37 cellular contexts compared by ENCODE assay signal in the genomic region with DNA sequence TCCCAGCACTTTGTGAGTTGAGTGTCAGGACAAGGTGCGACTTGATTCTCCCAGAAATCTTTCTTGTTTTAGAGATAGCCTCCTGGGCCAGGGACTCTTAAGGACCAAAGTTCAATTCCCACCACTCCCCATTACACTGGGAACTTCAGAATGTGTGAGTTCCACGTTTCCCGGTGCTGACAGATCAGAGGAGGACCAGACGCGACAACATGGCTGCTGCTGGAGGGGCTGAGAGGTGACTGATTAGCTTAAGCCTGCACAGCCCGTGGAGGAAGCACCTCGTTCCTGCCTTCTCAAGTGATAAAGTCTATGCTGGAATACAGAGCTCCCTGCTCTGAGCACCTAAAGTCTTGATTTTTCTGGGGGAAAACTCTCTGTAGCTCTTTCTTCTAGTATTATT.
"Had no signal": no experiment of that assay in that cellular context is flagged by ENCODE, and none has a peak within 500 bp of the region (broad histone marks: within the 10 kb centered on the region; RNA-seq: fewer than 3 reads in every experiment).

No MANE protein-coding gene starts in this region.

- H3K27ac Mint-ChIP-seq: activated naive CD4-positive, alpha-beta T cell treated with anti-CD3 and anti-CD28 coated beads for 36 hours; activated naive CD4-positive, alpha-beta T cell treated with anti-CD3 and anti-CD28 coated beads, Interleukin-2, amount 10 ng/mL, durations not matched to agents 7 days and 5 days; activated naive CD4-positive, alpha-beta T cell treated with anti-CD3 and anti-CD28 coated beads, Interleukin-2, amount 50 U/mL, for 24 hours; activated naive CD4-positive, alpha-beta T cell treated with anti-CD3 and anti-CD28 coated beads, Interleukin-2, amount 50 U/mL, for 72 hours; activated naive CD8-positive, alpha-beta T cell; activated naive CD8-positive, alpha-beta T cell treated with anti-CD3 and anti-CD28 coated beads for 36 hours; activated naive CD8-positive, alpha-beta T cell treated with anti-CD3 and anti-CD28 coated beads, Interleukin-2, amount 10 ng/mL, durations not matched to agents 7 days and 5 days; activated naive CD8-positive, alpha-beta T cell treated with anti-CD3 and anti-CD28 coated beads, Interleukin-2, amount 50 U/mL, for 24 hours; activated T-cell treated with anti-CD3 and anti-CD28 coated beads, Interleukin-2, amount 50 U/mL, for 24 hours; activated T-cell treated with anti-CD3 and anti-CD28 coated beads, Interleukin-2, amount 50 U/mL, for 72 hours; activated T-helper 1 cell treated with anti-CD3 and anti-CD28 coated beads, Interleukin-12 subunit alpha, Interleukin-12 subunit beta, Interleukin-2, Interleukin-4 antibody, amounts not matched to agents 30 ng/mL and 10 ng/mL and 1 ng/mL, durations not matched to agents 14 hours and 24 hours and 36 hours; activated T-helper 17 cell treated with anti-CD3 and anti-CD28 coated beads, Interleukin-2, amount 50 U/mL, for 72 hours; activated T-helper 2 cell treated with anti-CD3 and anti-CD28 coated beads, Interferon-gamma antibody, Interleukin-2, Interleukin-4, amounts not matched to agents 10 μg/mL and 5 μg/mL and 100 μg/mL, durations not matched to agents 14 hours and 24 hours and 36 hours; brain had no signal

- H3K36me3 Mint-ChIP-seq: activated naive CD4-positive, alpha-beta T cell treated with anti-CD3 and anti-CD28 coated beads, Interleukin-2, amount 10 ng/mL, durations not matched to agents 7 days and 5 days; activated naive CD4-positive, alpha-beta T cell treated with anti-CD3 and anti-CD28 coated beads, Interleukin-2, amount 50 U/mL, for 24 hours; activated naive CD4-positive, alpha-beta T cell treated with anti-CD3 and anti-CD28 coated beads, Interleukin-2, amount 50 U/mL, for 72 hours; activated naive CD8-positive, alpha-beta T cell; activated naive CD8-positive, alpha-beta T cell treated with anti-CD3 and anti-CD28 coated beads for 36 hours; activated naive CD8-positive, alpha-beta T cell treated with anti-CD3 and anti-CD28 coated beads, Interleukin-2, amount 10 ng/mL, durations not matched to agents 7 days and 5 days; brain had no signal

- H3K27me3 Mint-ChIP-seq: activated naive CD4-positive, alpha-beta T cell treated with anti-CD3 and anti-CD28 coated beads, Interleukin-2, amount 10 ng/mL, durations not matched to agents 7 days and 5 days; activated naive CD8-positive, alpha-beta T cell; activated naive CD8-positive, alpha-beta T cell treated with anti-CD3 and anti-CD28 coated beads, Interleukin-2, amount 10 ng/mL, durations not matched to agents 7 days and 5 days; activated naive CD8-positive, alpha-beta T cell treated with anti-CD3 and anti-CD28 coated beads, Interleukin-2, amount 50 U/mL, for 24 hours; activated T-cell treated with anti-CD3 and anti-CD28 coated beads, Interleukin-2, amount 50 U/mL, for 24 hours; activated T-helper 17 cell treated with anti-CD3 and anti-CD28 coated beads, Interleukin-2, amount 50 U/mL, for 72 hours; brain; central memory CD8-positive, alpha-beta T cell had no signal

- H3K4me1 Mint-ChIP-seq: activated naive CD4-positive, alpha-beta T cell treated with anti-CD3 and anti-CD28 coated beads, Interleukin-2, amount 10 ng/mL, durations not matched to agents 7 days and 5 days; activated naive CD4-positive, alpha-beta T cell treated with anti-CD3 and anti-CD28 coated beads, Interleukin-2, amount 50 U/mL, for 24 hours; activated naive CD8-positive, alpha-beta T cell treated with anti-CD3 and anti-CD28 coated beads for 36 hours; activated naive CD8-positive, alpha-beta T cell treated with anti-CD3 and anti-CD28 coated beads, Interleukin-2, amount 10 ng/mL, durations not matched to agents 7 days and 5 days; activated T-helper 17 cell treated with anti-CD3 and anti-CD28 coated beads, Interleukin-2, amount 50 U/mL, for 72 hours; brain; central memory CD8-positive, alpha-beta T cell had no signal

- H3K9me3 ChIP-seq: adrenal gland, ascending aorta, body of pancreas, breast epithelium had no signal

- DNase-seq: activated effector memory CD4-positive, alpha-beta T cell treated with anti-CD3 and anti-CD28 coated beads, Interleukin-2, amount 50 U/mL, for 16 hours; activated effector memory CD4-positive, alpha-beta T cell treated with Interleukin-2 at 50 U/mL for 16 hours; activated gamma-delta T cell; activated gamma-delta T cell treated with Interleukin-2 at 50 U/mL for 16 hours; activated naive CD4-positive, alpha-beta T cell; activated naive CD4-positive, alpha-beta T cell treated with anti-CD3 and anti-CD28 coated beads for 36 hours; activated naive CD4-positive, alpha-beta T cell treated with anti-CD3 and anti-CD28 coated beads, Interleukin-2, amount 10 ng/mL, durations not matched to agents 7 days and 5 days; activated naive CD4-positive, alpha-beta T cell treated with anti-CD3 and anti-CD28 coated beads, Interleukin-2, amount 50 U/mL, for 16 hours; activated naive CD4-positive, alpha-beta T cell treated with Interleukin-2 at 50 U/mL for 16 hours; activated naive CD8-positive, alpha-beta T cell treated with anti-CD3 and anti-CD28 coated beads for 36 hours; activated naive CD8-positive, alpha-beta T cell treated with anti-CD3 and anti-CD28 coated beads, Interleukin-2, amount 10 ng/mL, durations not matched to agents 7 days and 5 days; activated naive CD8-positive, alpha-beta T cell treated with anti-CD3 and anti-CD28 coated beads, Interleukin-2, amount 50 U/mL, for 24 hours; activated T-cell treated with anti-CD3 and anti-CD28 coated beads, Interleukin-2, amount 50 U/mL, for 1 hour; activated T-cell treated with anti-CD3 and anti-CD28 coated beads, Interleukin-2, amount 50 U/mL, for 24 hours; activated T-cell treated with anti-CD3 and anti-CD28 coated beads, Interleukin-2, amount 50 U/mL, for 4 hours; activated T-cell treated with anti-CD3 and anti-CD28 coated beads, Interleukin-2, amount 50 U/mL, for 48 hours; activated T-cell treated with anti-CD3 and anti-CD28 coated beads, Interleukin-2, amount 50 U/mL, for 72 hours; adrenal gland; amniotic stem cell; amygdala; anterior cingulate cortex; aorta; body of pancreas; brain microvascular endothelial cell; caudate nucleus; central memory CD4-positive, alpha-beta T cell; cerebellar nuclear complex had no signal

- ATAC-seq: activated naive CD4-positive, alpha-beta T cell treated with anti-CD3 and anti-CD28 coated beads, Interleukin-2, amount 50 U/mL, for 72 hours; activated naive CD8-positive, alpha-beta T cell treated with anti-CD3 and anti-CD28 coated beads, Interleukin-2, amount 50 U/mL, for 24 hours; activated T-cell treated with anti-CD3 and anti-CD28 coated beads, Interleukin-2, amount 50 U/mL, for 4 hours; activated T-cell treated with anti-CD3 and anti-CD28 coated beads, Interleukin-2, amount 50 U/mL, for 72 hours; activated T-helper 17 cell treated with anti-CD3 and anti-CD28 coated beads, Interleukin-2, amount 50 U/mL, for 72 hours; body of pancreas had no signal

- H3K4me3 Mint-ChIP-seq: activated naive CD4-positive, alpha-beta T cell treated with anti-CD3 and anti-CD28 coated beads for 36 hours; activated naive CD4-positive, alpha-beta T cell treated with anti-CD3 and anti-CD28 coated beads, Interleukin-2, amount 10 ng/mL, durations not matched to agents 7 days and 5 days; activated naive CD4-positive, alpha-beta T cell treated with anti-CD3 and anti-CD28 coated beads, Interleukin-2, amount 50 U/mL, for 24 hours; activated naive CD8-positive, alpha-beta T cell; activated naive CD8-positive, alpha-beta T cell treated with anti-CD3 and anti-CD28 coated beads for 36 hours; activated naive CD8-positive, alpha-beta T cell treated with anti-CD3 and anti-CD28 coated beads, Interleukin-2, amount 10 ng/mL, durations not matched to agents 7 days and 5 days; activated naive CD8-positive, alpha-beta T cell treated with anti-CD3 and anti-CD28 coated beads, Interleukin-2, amount 50 U/mL, for 24 hours; activated T-cell treated with anti-CD3 and anti-CD28 coated beads, Interleukin-2, amount 50 U/mL, for 24 hours; activated T-cell treated with anti-CD3 and anti-CD28 coated beads, Interleukin-2, amount 50 U/mL, for 4 hours; activated T-cell treated with anti-CD3 and anti-CD28 coated beads, Interleukin-2, amount 50 U/mL, for 72 hours; activated T-helper 1 cell treated with anti-CD3 and anti-CD28 coated beads, Interleukin-12 subunit alpha, Interleukin-12 subunit beta, Interleukin-2, Interleukin-4 antibody, amounts not matched to agents 30 ng/mL and 10 ng/mL and 1 ng/mL, durations not matched to agents 14 hours and 24 hours and 36 hours; activated T-helper 17 cell treated with anti-CD3 and anti-CD28 coated beads, Interleukin-2, amount 50 U/mL, for 72 hours; brain; central memory CD8-positive, alpha-beta T cell had no signal

- H3K9me3 Mint-ChIP-seq: activated naive CD4-positive, alpha-beta T cell treated with anti-CD3 and anti-CD28 coated beads, Interleukin-2, amount 10 ng/mL, durations not matched to agents 7 days and 5 days; activated naive CD8-positive, alpha-beta T cell treated with anti-CD3 and anti-CD28 coated beads, Interleukin-2, amount 10 ng/mL, durations not matched to agents 7 days and 5 days; activated naive CD8-positive, alpha-beta T cell treated with anti-CD3 and anti-CD28 coated beads, Interleukin-2, amount 50 U/mL, for 24 hours; activated T-cell treated with anti-CD3 and anti-CD28 coated beads, Interleukin-2, amount 50 U/mL, for 4 hours; activated T-helper 1 cell treated with anti-CD3 and anti-CD28 coated beads, Interleukin-12 subunit alpha, Interleukin-12 subunit beta, Interleukin-2, Interleukin-4 antibody, amounts not matched to agents 30 ng/mL and 10 ng/mL and 1 ng/mL, durations not matched to agents 14 hours and 24 hours and 36 hours had no signal

- H3K4me3 ChIP-seq: adrenal gland, ascending aorta, body of pancreas, breast epithelium had no signal

- H3K27me3 ChIP-seq: adrenal gland, ascending aorta, brain microvascular endothelial cell, breast epithelium had no signal

- H3K36me3 ChIP-seq: adrenal gland, ascending aorta, brain microvascular endothelial cell, breast epithelium had no signal

- H3K4me1 ChIP-seq: adrenal gland, ascending aorta, body of pancreas, breast epithelium had no signal

- H3K27ac ChIP-seq: adrenal gland, ascending aorta, body of pancreas, brain microvascular endothelial cell, breast epithelium had no signal
